ENCODE assay signal across 13 cellular contexts in genomic region chr1:183070234-183070922, GRCh38. TPM values are rescaled to one million over a fixed set of nuclear protein-coding genes. Genes with fewer than 3 reads are reported as not detected.
DNase-seq lines count a peak whose midpoint lies in the region; ATAC-seq and TF ChIP-seq lines count a peak whose summit lies in the region.
"Had no signal": no experiment of that assay in that cellular context is flagged by ENCODE, and none has a peak within 500 bp of the region (broad histone marks: within the 10 kb centered on the region; RNA-seq: fewer than 3 reads in every experiment).

No MANE protein-coding gene starts in this region.

- H3K4me1 Mint-ChIP-seq in GM23338 = peaks cover 22% of the 10 kb centered on the region

- H3K27me3 ChIP-seq in GM23338 (ENCODE audit: insufficient read depth) (no peaks in the 10 kb centered on the region), SU-DHL-6 (ENCODE audit: low read length) (no peaks in the 10 kb centered on the region), aorta (ENCODE audit: control insufficient read depth in 1 of 2, insufficient read depth in 2 of 2, low read length in 1 of 2) (no peaks in the 10 kb centered on the region), heart right ventricle (no peaks in the 10 kb centered on the region)
- H3K27me3 ChIP-seq: SJSA1 had no signal

- 84 to 85% methylated on average over 3 of the region's 3 CpGs for WGBS in aorta, 2 donors
- 40 to 64% methylated on average over 3 of the region's 3 CpGs for WGBS in heart right ventricle, 2 donors

- ATAC-seq in GM23338 (no peak; the same call in 2 of the 3 replicates), GM21576 (IDR thresholded peaks at IDR 0.05; ENCODE audit: unreplicated experiment) (no peak), aorta (ENCODE audit: low FRiP score) (no peak), heart right ventricle (no peak), Right ventricle myocardium inferior (no peak)
- ATAC-seq: effector memory CD8-positive, alpha-beta T cell had no signal

- H3K9me3 ChIP-seq in SU-DHL-6 (ENCODE audit: insufficient read depth, low read length) (no peaks in the 10 kb centered on the region), aorta (ENCODE audit: control insufficient read depth, low read length) (no peaks in the 10 kb centered on the region), heart right ventricle (peaks cover 0 to 8% (median 0%) of the 10 kb centered on the region in 11 donors)
- H3K9me3 ChIP-seq: SJSA1 had no signal

- H3K27ac ChIP-seq in 22Rv1 (peak overlapping the region; percentile 70), GM23338 (ENCODE audit: low read depth) (peak overlapping the region; percentile 64), SU-DHL-6 (ENCODE audit: low read depth, low read length) (no peak overlapping the region), aorta (ENCODE audit: low read depth in 1 of 2, low read length in 2 of 2) (no peak overlapping the region), heart right ventricle (peak overlapping the region in 3 of 10 donors; percentile 3 to 54 (median 24))

- no peak for DNase-seq in GM23338 (ENCODE audit: low spot score)
- DNase-seq in myocyte (ENCODE audit: low read depth) = peak; percentile 51
- no peak for DNase-seq in aorta
- no peak for DNase-seq in heart right ventricle
- no peak for DNase-seq in Right ventricle myocardium inferior (ENCODE audit: missing footprints)
- DNase-seq: activated CD4-positive, alpha-beta T cell treated with anti-CD3 and anti-CD28 coated beads, Interleukin-2, amount 50 U/mL, for 4 hours; effector memory CD8-positive, alpha-beta T cell; NK-92 treated with Interleukin-12 subunit alpha and Interleukin-12 subunit beta, amount 100 ng/mL, for 24 hours had no signal

- H3K27ac Mint-ChIP-seq in GM23338 = peak overlapping the region; percentile 18
- H3K27ac Mint-ChIP-seq: effector memory CD8-positive, alpha-beta T cell had no signal

- H3K4me3 ChIP-seq in GM23338 = no peak overlapping the region
- no peak overlapping the region for H3K4me3 ChIP-seq in SU-DHL-6 (ENCODE audit: insufficient read depth, low read length, poor library complexity, severe bottlenecking)
- H3K4me3 ChIP-seq in aorta (ENCODE audit: low read length in 2 of 2) = no peak overlapping the region
- H3K4me3 ChIP-seq in heart right ventricle = no peak overlapping the region
- H3K4me3 ChIP-seq: SJSA1 had no signal

- 0 out of 2 replicates have a peak, but pooled peaks cover 3% of the 10 kb centered on the region for H3K36me3 ChIP-seq in GM23338 (ENCODE audit: insufficient read depth)
- no peaks in the 10 kb centered on the region for H3K36me3 ChIP-seq in SU-DHL-6 (ENCODE audit: low read length)
- no peaks in the 10 kb centered on the region for H3K36me3 ChIP-seq in aorta (ENCODE audit: control insufficient read depth in 1 of 2, insufficient read depth in 2 of 2, low read length in 1 of 2)
- H3K36me3 ChIP-seq in heart right ventricle = no peaks in the 10 kb centered on the region
- H3K36me3 ChIP-seq: SJSA1 had no signal

- no peak for TF ChIP-seq CTCF in 22Rv1 (IDR thresholded peaks at IDR 0.05)
- no peak for TF ChIP-seq CTCF in GM23338 (conservative IDR thresholded peaks at IDR 0.05; ENCODE audit: low read depth in 2 of 2)
- TF ChIP-seq CTCF in SU-DHL-6 (IDR thresholded peaks at IDR 0.05; ENCODE audit: insufficient read depth, low read length, poor library complexity, severe bottlenecking) = no peak
- no peak for TF ChIP-seq CTCF in heart right ventricle (IDR thresholded peaks at IDR 0.05)

- H3K4me1 ChIP-seq in GM23338 (ENCODE audit: insufficient read depth) (peaks cover 17% of the 10 kb centered on the region; the same call in 1 of the 2 replicates), aorta (ENCODE audit: control insufficient read depth in 1 of 2, insufficient read depth in 2 of 2, low read length in 2 of 2) (peaks cover 8 to 23% of the 10 kb centered on the region in 2 donors), heart right ventricle (peaks cover 9 to 73% (median 59%) of the 10 kb centered on the region in 9 donors)

- H3K36me3 Mint-ChIP-seq in GM23338 (ENCODE audit: low read depth) = peaks cover 14% of the 10 kb centered on the region
- H3K36me3 Mint-ChIP-seq: type B pancreatic cell had no signal

- no peak overlapping the region; the same call in 2 of the 3 replicates for H3K4me3 Mint-ChIP-seq in GM23338
- H3K4me3 Mint-ChIP-seq: effector memory CD8-positive, alpha-beta T cell had no signal

- peaks cover 8% of the 10 kb centered on the region for H3K9me3 Mint-ChIP-seq in GM23338
- H3K9me3 Mint-ChIP-seq: type B pancreatic cell had no signal

- no peaks in the 10 kb centered on the region for H3K27me3 Mint-ChIP-seq in GM23338 (ENCODE audit: insufficient read depth, low read depth, poor library complexity)
- H3K27me3 Mint-ChIP-seq: type B pancreatic cell had no signal

- no peak overlapping the region for H2AFZ ChIP-seq in GM23338
- H2AFZ ChIP-seq in SU-DHL-6 (ENCODE audit: low read depth, low read length, severe bottlenecking) = no peak overlapping the region

- H4K20me1 ChIP-seq in GM23338 (replicated peaks; ENCODE audit: insufficient read depth) = no peaks in the 10 kb centered on the region; the same call in 1 of the 2 replicates
- H4K20me1 ChIP-seq in SU-DHL-6 (ENCODE audit: low read depth, low read length) = 0 out of 2 replicates have a peak, but pooled peaks cover 6% of the 10 kb centered on the region

- no peak overlapping the region for H3K4me2 ChIP-seq in GM23338
- H3K4me2 ChIP-seq in SU-DHL-6 (ENCODE audit: low read depth, low read length, poor library complexity, severe bottlenecking) = peak overlapping the region; percentile 65

- intact Hi-C loops in aorta (cut with DNase I) (no loop called here), heart right ventricle (cut with DNase I) (loop anchor here in 1 of 10 donors (10.0 kb wide), 1 partner anchor 46 kb away; the partner anchor contains the start of gene LAMC1), Right ventricle myocardium inferior (cut with DNase I) (no loop called here)

- H3K79me2 ChIP-seq in GM23338 (replicated peaks; ENCODE audit: insufficient read depth) = peaks cover 83% of the 10 kb centered on the region
- peaks cover 7% of the 10 kb centered on the region; the same call in 1 of the 2 replicates for H3K79me2 ChIP-seq in SU-DHL-6 (ENCODE audit: insufficient read depth, low read length)

- no peak overlapping the region for H3K9ac ChIP-seq in SU-DHL-6 (ENCODE audit: low read length)

- H3K9me2 ChIP-seq in GM23338 (ENCODE audit: insufficient read depth) (no peaks in the 10 kb centered on the region), SU-DHL-6 (replicated peaks; ENCODE audit: insufficient read depth, low read length) (no peaks in the 10 kb centered on the region)

- no peaks in the 10 kb centered on the region for H3F3A ChIP-seq in GM23338 (replicated peaks; ENCODE audit: low read depth)
- peaks cover 11% of the 10 kb centered on the region; the same call in 1 of the 2 replicates for H3F3A ChIP-seq in SU-DHL-6 (ENCODE audit: insufficient read depth)

TF ChIP-seq in GM23338, 12 proteins besides CTCF, POLR2A, EP300 and RAD21 (continues in another document):
- no peak for TF ChIP-seq ETS1 (IDR thresholded peaks at IDR 0.05)

RNA-seq across cellular contexts. Expression of gene LAMC1, which starts 47.2 kb away (rescaled TPM):
- 111 and 116 TPM in 2 replicates for total RNA-seq in GM23338 (2014; rRNA removed; shearing (Covaris generic))
- polyA plus RNA-seq in GM23338 (2016; fragmentation: Nextera tagmentation; extraction: Ambion mirVana) = 18.4 and 20.5 TPM in 2 replicates
- total RNA-seq in myocyte = 298 and 303 TPM in 2 replicates
- polyA plus RNA-seq in myocyte (2012) = 189 TPM
- 100 to 1,000 TPM; 242 to 247 TPM for total RNA-seq in aorta
- 10 to 100 TPM; 20.8 to 66.4 TPM for polyA plus RNA-seq in aorta
- total RNA-seq in heart right ventricle = 100 to 1,000 TPM; 100 to 160 (median 116) TPM
- polyA plus RNA-seq in heart right ventricle = 10 to 100 TPM; 22.1 to 60.1 TPM
- 100 TPM for total RNA-seq in Right ventricle myocardium inferior

Comparison
In these comparisons a context has a peak if more than half of its experiments do, and no peak if none do; other contexts are left out.
1. H3K27ac ChIP-seq: peak in 22Rv1 (single experiment) and GM23338 (single experiment); none in SU-DHL-6 (single experiment) and aorta (0 of 2).